In the genomic region with DNA sequence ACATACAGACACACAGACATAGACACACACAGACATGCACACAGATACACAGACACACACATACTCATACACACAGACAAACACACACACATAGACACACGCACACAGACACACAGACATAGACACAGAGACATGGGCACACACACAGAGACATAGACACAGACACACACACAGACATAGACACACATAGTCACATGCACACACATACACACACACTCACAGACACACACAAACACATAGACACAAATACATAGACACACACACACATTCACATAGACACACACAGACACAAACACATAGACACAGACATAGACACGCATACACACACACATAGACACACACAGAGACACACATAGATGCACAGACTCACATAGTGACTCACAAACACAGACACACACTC, we compare ENCODE assay signal across 1 cellular context.
TF ChIP-seq lines count a peak whose summit lies in the region.

No MANE protein-coding gene starts in this region.

TF ChIP-seq in HepG2, 621 proteins besides CTCF, POLR2A, EP300 and RAD21:
- TF ChIP-seq ATM (IDR thresholded peaks at IDR 0.05; ENCODE audit: borderline replicate concordance): peak; percentile 23; the same call in 1 of the 2 replicates
- 0 out of 2 replicates have a peak, but pooled peaks have one; percentile 10 for TF ChIP-seq LCORL (IDR thresholded peaks at IDR 0.05)
- TF ChIP-seq LCORL (CRISPR knock-in tag; IDR thresholded peaks at IDR 0.05): no peak
- TF ChIP-seq, protein P1, sequence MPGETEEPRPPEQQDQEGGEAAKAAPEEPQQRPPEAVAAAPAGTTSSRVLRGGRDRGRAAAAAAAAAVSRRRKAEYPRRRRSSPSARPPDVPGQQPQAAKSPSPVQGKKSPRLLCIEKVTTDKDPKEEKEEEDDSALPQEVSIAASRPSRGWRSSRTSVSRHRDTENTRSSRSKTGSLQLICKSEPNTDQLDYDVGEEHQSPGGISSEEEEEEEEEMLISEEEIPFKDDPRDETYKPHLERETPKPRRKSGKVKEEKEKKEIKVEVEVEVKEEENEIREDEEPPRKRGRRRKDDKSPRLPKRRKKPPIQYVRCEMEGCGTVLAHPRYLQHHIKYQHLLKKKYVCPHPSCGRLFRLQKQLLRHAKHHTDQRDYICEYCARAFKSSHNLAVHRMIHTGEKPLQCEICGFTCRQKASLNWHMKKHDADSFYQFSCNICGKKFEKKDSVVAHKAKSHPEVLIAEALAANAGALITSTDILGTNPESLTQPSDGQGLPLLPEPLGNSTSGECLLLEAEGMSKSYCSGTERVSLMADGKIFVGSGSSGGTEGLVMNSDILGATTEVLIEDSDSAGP (CRISPR knock-in tag; IDR thresholded peaks at IDR 0.05; ENCODE audit: borderline replicate concordance): no peak
- peak; percentile 51; the same call in 1 of the 2 replicates for TF ChIP-seq IKZF1 (IDR thresholded peaks at IDR 0.05)
- 0 out of 2 replicates have a peak, but pooled peaks have one; percentile 7 for TF ChIP-seq ATF7 (IDR thresholded peaks at IDR 0.05)
- no peak for TF ChIP-seq ATF7 (CRISPR knock-in tag; IDR thresholded peaks at IDR 0.05)
- TF ChIP-seq, protein P2, sequence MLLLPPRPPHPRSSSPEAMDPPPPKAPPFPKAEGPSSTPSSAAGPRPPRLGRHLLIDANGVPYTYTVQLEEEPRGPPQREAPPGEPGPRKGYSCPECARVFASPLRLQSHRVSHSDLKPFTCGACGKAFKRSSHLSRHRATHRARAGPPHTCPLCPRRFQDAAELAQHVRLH (CRISPR knock-in tag; IDR thresholded peaks at IDR 0.05; ENCODE audit: borderline replicate concordance, low read depth): no peak
- TF ChIP-seq ZNF282 (IDR thresholded peaks at IDR 0.05; ENCODE audit: partially characterized antibody): peak; percentile 5
- peak; percentile 11; the same call in 1 of the 2 replicates for TF ChIP-seq FOXK2 (IDR thresholded peaks at IDR 0.05)
- TF ChIP-seq, protein P3, sequence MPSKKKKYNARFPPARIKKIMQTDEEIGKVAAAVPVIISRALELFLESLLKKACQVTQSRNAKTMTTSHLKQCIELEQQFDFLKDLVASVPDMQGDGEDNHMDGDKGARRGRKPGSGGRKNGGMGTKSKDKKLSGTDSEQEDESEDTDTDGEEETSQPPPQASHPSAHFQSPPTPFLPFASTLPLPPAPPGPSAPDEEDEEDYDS (CRISPR knock-in tag; IDR thresholded peaks at IDR 0.05): no peak
- no peak for TF ChIP-seq NR1H2 (CRISPR knock-in tag; IDR thresholded peaks at IDR 0.05; ENCODE audit: borderline replicate concordance, low read depth)
- 0 out of 2 replicates have a peak, but pooled peaks have one; percentile 64 for TF ChIP-seq PLRG1 (conservative IDR thresholded peaks at IDR 0.05)
- TF ChIP-seq ZNF562 (CRISPR knock-in tag; IDR thresholded peaks at IDR 0.05; ENCODE audit: borderline replicate concordance): no peak
- TF ChIP-seq HOXA3 (CRISPR knock-in tag; IDR thresholded peaks at IDR 0.05): no peak
- no peak for TF ChIP-seq ZIK1 (CRISPR knock-in tag; IDR thresholded peaks at IDR 0.05; ENCODE audit: borderline replicate concordance, low read depth)
- TF ChIP-seq ZMAT3 (CRISPR knock-in tag; conservative IDR thresholded peaks at IDR 0.05): no peak
- peak; percentile 40; the same call in 1 of the 2 replicates for TF ChIP-seq SOX6 (IDR thresholded peaks at IDR 0.05)
- TF ChIP-seq SOX6 (CRISPR knock-in tag; IDR thresholded peaks at IDR 0.05): no peak
- TF ChIP-seq, protein P4, sequence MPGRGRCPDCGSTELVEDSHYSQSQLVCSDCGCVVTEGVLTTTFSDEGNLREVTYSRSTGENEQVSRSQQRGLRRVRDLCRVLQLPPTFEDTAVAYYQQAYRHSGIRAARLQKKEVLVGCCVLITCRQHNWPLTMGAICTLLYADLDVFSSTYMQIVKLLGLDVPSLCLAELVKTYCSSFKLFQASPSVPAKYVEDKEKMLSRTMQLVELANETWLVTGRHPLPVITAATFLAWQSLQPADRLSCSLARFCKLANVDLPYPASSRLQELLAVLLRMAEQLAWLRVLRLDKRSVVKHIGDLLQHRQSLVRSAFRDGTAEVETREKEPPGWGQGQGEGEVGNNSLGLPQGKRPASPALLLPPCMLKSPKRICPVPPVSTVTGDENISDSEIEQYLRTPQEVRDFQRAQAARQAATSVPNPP (CRISPR knock-in tag; IDR thresholded peaks at IDR 0.05): no peak
- TF ChIP-seq ZSCAN9 (CRISPR knock-in tag; IDR thresholded peaks at IDR 0.05; ENCODE audit: borderline replicate concordance): no peak
- peak; percentile 2; the same call in 1 of the 2 replicates for TF ChIP-seq FOXP1 (IDR thresholded peaks at IDR 0.05)
- no peak for TF ChIP-seq FOXP1 (CRISPR knock-in tag; IDR thresholded peaks at IDR 0.05)
